15 cellular contexts compared by ENCODE assay signal in the genomic region with DNA sequence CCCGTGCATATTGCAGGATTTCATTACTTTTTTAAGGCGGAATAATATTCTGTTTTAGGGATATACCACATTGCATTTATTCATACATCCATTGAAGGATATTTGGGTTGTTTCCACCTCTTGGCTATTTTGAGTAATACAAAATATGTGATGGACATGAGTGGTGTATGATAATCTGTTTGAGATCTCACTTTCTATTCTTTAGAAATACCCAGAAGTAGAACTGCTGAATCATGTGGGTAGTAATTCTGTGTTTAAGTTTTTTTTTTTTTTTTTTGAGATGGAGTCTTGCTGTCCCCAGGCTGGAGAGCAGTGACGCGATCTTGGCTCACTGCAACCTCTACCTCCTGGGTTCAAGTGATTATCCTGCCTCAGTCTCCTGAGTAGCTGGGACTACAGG.
"Had no signal": no experiment of that assay in that cellular context is flagged by ENCODE, and none has a peak within 500 bp of the region (broad histone marks: within the 10 kb centered on the region; RNA-seq: fewer than 3 reads in every experiment).

No MANE protein-coding gene starts in this region.

- H3K4me3 Mint-ChIP-seq: activated CD4-positive, alpha-beta T cell treated with anti-CD3 and anti-CD28 coated beads, Interleukin-2, amount 10 ng/mL, durations not matched to agents 7 days and 5 days; activated naive CD8-positive, alpha-beta T cell treated with anti-CD3 and anti-CD28 coated beads, Interleukin-2, amount 50 U/mL, for 24 hours; dendritic cell treated with granulocyte-macrophage colony-stimulating factor and Interleukin-4, amounts not matched to agents 40 ng/mL and 50 ng/mL, for 4 days; nephron progenitor cell had no signal

- ATAC-seq: activated naive CD8-positive, alpha-beta T cell treated with anti-CD3 and anti-CD28 coated beads, Interleukin-2, amount 50 U/mL, for 24 hours; left ventricle myocardium superior; right cardiac atrium had no signal

- DNase-seq: activated CD4-positive, alpha-beta T cell treated with anti-CD3 and anti-CD28 coated beads, Interleukin-2, amount 10 ng/mL, durations not matched to agents 7 days and 5 days; activated CD4-positive, CD25-positive, alpha-beta regulatory T cell; activated naive CD4-positive, alpha-beta T cell; activated naive CD8-positive, alpha-beta T cell treated with anti-CD3 and anti-CD28 coated beads, Interleukin-2, amount 50 U/mL, for 24 hours; effector memory CD4-positive, alpha-beta T cell; glutamatergic neuron; kidney glomerular epithelial cell; left ventricle myocardium superior; nephron progenitor cell; right cardiac atrium; stimulated activated CD4-positive, alpha-beta T cell treated with anti-CD3 and anti-CD28 coated beads, Interleukin-15, amount 100 ng/mL, for 24 hours; stimulated activated CD4-positive, alpha-beta T cell treated with anti-CD3 and anti-CD28 coated beads, Interleukin-4, amount 100 ng/mL, for 1 hour; stimulated activated naive CD4-positive, alpha-beta T cell; substantia nigra had no signal

- H3K4me1 Mint-ChIP-seq: activated CD4-positive, alpha-beta T cell treated with anti-CD3 and anti-CD28 coated beads, Interleukin-2, amount 10 ng/mL, durations not matched to agents 7 days and 5 days; activated naive CD8-positive, alpha-beta T cell treated with anti-CD3 and anti-CD28 coated beads, Interleukin-2, amount 50 U/mL, for 24 hours; nephron progenitor cell had no signal

- H3K27ac Mint-ChIP-seq: activated CD4-positive, alpha-beta T cell treated with anti-CD3 and anti-CD28 coated beads, Interleukin-2, amount 10 ng/mL, durations not matched to agents 7 days and 5 days; activated naive CD8-positive, alpha-beta T cell treated with anti-CD3 and anti-CD28 coated beads, Interleukin-2, amount 50 U/mL, for 24 hours; dendritic cell treated with granulocyte-macrophage colony-stimulating factor and Interleukin-4, amounts not matched to agents 40 ng/mL and 50 ng/mL, for 4 days; nephron progenitor cell had no signal

- H3K9me3 Mint-ChIP-seq: activated naive CD8-positive, alpha-beta T cell treated with anti-CD3 and anti-CD28 coated beads, Interleukin-2, amount 50 U/mL, for 24 hours had no signal
